ENCODE assay signal across 8 cellular contexts in genomic region chr11:77590194-77590591, GRCh38. TPM values are rescaled to one million over a fixed set of nuclear protein-coding genes. Genes with fewer than 3 reads are reported as not detected.
DNase-seq lines count a peak whose midpoint lies in the region; ATAC-seq lines count a peak whose summit lies in the region.

No MANE protein-coding gene starts in this region.

- H3K27ac ChIP-seq in SK-N-MC (no peak overlapping the region), thymus (ENCODE audit: low read depth) (no peak overlapping the region)

- peaks cover 6% of the 10 kb centered on the region for H3K4me1 ChIP-seq in thymus (ENCODE audit: control insufficient read depth, insufficient read depth, low read length)

- DNase-seq in activated CD4-positive, alpha-beta T cell treated with anti-CD3 and anti-CD28 coated beads for 36 hours, result no peak
- DNase-seq in activated CD4-positive, alpha-beta T cell treated with anti-CD3 and anti-CD28 coated beads, Interleukin-2, amount 50 U/mL, for 4 hours, result no peak
- DNase-seq in SK-N-MC (ENCODE audit: low read depth, low spot score) (no peak), memory B cell (ENCODE audit: low spot score in 2 of 2) (no peak), SW 1271 (lab: John Stamatoyannopoulos, UW) (no peak)
- DNase-seq in effector memory CD8-positive, alpha-beta T cell, result no peak

- peak; percentile 14 for ATAC-seq in activated CD4-positive, alpha-beta T cell treated with anti-CD3 and anti-CD28 coated beads for 36 hours
- peak; percentile 16 for ATAC-seq in HG03135 (IDR thresholded peaks at IDR 0.05; ENCODE audit: unreplicated experiment)
- ATAC-seq in effector memory CD8-positive, alpha-beta T cell (replicated peaks), result no peak
- peak; percentile 4 for ATAC-seq in memory B cell (ENCODE audit: low read depth)

- no peak overlapping the region for H3K27ac Mint-ChIP-seq in activated CD4-positive, alpha-beta T cell treated with anti-CD3 and anti-CD28 coated beads for 36 hours
- peak overlapping the region; percentile 55 to 57 for H3K27ac Mint-ChIP-seq in effector memory CD8-positive, alpha-beta T cell
- no peak overlapping the region for H3K27ac Mint-ChIP-seq in memory B cell

- no peak overlapping the region for H3K9ac ChIP-seq in SK-N-MC (ENCODE audit: insufficient read length)

- H3K4me3 Mint-ChIP-seq in activated CD4-positive, alpha-beta T cell treated with anti-CD3 and anti-CD28 coated beads for 36 hours, result peak overlapping the region; percentile 69
- H3K4me3 Mint-ChIP-seq in effector memory CD8-positive, alpha-beta T cell, result peak overlapping the region; percentile 88 to 91
- peak overlapping the region; percentile 95 for H3K4me3 Mint-ChIP-seq in memory B cell

- POLR2A ChIA-PET in activated CD4-positive, alpha-beta T cell treated with anti-CD3 and anti-CD28 coated beads for 36 hours (lab: Charles Lee), result no interaction called here

- H3K27me3 ChIP-seq in thymus (ENCODE audit: control insufficient read depth, insufficient read depth), result peaks cover 3% of the 10 kb centered on the region

- H3K36me3 Mint-ChIP-seq in activated CD4-positive, alpha-beta T cell treated with anti-CD3 and anti-CD28 coated beads for 36 hours (ENCODE audit: low read depth), result no peaks in the 10 kb centered on the region
- peaks cover 9% of the 10 kb centered on the region for H3K36me3 Mint-ChIP-seq in effector memory CD8-positive, alpha-beta T cell (ENCODE audit: insufficient read depth)
- H3K36me3 Mint-ChIP-seq in memory B cell, result no peaks in the 10 kb centered on the region

- peaks cover 3% of the 10 kb centered on the region for H3K27me3 Mint-ChIP-seq in activated CD4-positive, alpha-beta T cell treated with anti-CD3 and anti-CD28 coated beads for 36 hours
- H3K27me3 Mint-ChIP-seq in effector memory CD8-positive, alpha-beta T cell, result peaks cover 17 to 22% of the 10 kb centered on the region in 2 donors
- peaks cover 4% of the 10 kb centered on the region for H3K27me3 Mint-ChIP-seq in memory B cell

- H3K36me3 ChIP-seq in SK-N-MC (ENCODE audit: insufficient read depth, low read length) (no peaks in the 10 kb centered on the region), thymus (ENCODE audit: control insufficient read depth, insufficient read depth) (no peaks in the 10 kb centered on the region)

- H3K9me3 Mint-ChIP-seq in activated CD4-positive, alpha-beta T cell treated with anti-CD3 and anti-CD28 coated beads for 36 hours (ENCODE audit: low read depth), result no peaks in the 10 kb centered on the region
- H3K9me3 Mint-ChIP-seq in effector memory CD8-positive, alpha-beta T cell, result no peaks in the 10 kb centered on the region
- H3K9me3 Mint-ChIP-seq in memory B cell, result no peaks in the 10 kb centered on the region

- H3K4me1 Mint-ChIP-seq in activated CD4-positive, alpha-beta T cell treated with anti-CD3 and anti-CD28 coated beads for 36 hours, result peaks cover 14% of the 10 kb centered on the region
- peaks cover 15 to 17% of the 10 kb centered on the region in 2 donors for H3K4me1 Mint-ChIP-seq in effector memory CD8-positive, alpha-beta T cell (ENCODE audit: low read depth in 2 of 2)
- peaks cover 12% of the 10 kb centered on the region for H3K4me1 Mint-ChIP-seq in memory B cell

- H3K9me3 ChIP-seq in SK-N-MC (ENCODE audit: low read depth, low read length) (no peaks in the 10 kb centered on the region), thymus (ENCODE audit: control insufficient read depth) (no peaks in the 10 kb centered on the region)

- WGBS in thymus, result 17% methylated on average over 25 of the region's 25 CpGs

- intact Hi-C loops in activated CD4-positive, alpha-beta T cell treated with anti-CD3 and anti-CD28 coated beads for 36 hours (cut with DNase I, micrococcal nuclease), result no loop called here

- peak overlapping the region; percentile 93 for H3K4me3 ChIP-seq in SK-N-MC
- peak overlapping the region; percentile 70 for H3K4me3 ChIP-seq in thymus (ENCODE audit: low read length)

- CTCF ChIA-PET in activated CD4-positive, alpha-beta T cell treated with anti-CD3 and anti-CD28 coated beads for 36 hours (lab: Charles Lee), result interaction anchor here (0.5 kb wide), 1 partner anchor 670 kb away, joined by 3 read pairs; no protein-coding TSS in a partner anchor

RNA-seq across cellular contexts. Expression of gene AQP11, which starts 0.4 kb away (rescaled TPM):
- under 1 TPM in 1 of 2 experiments, not detected in 1; 0.14 TPM for total RNA-seq in activated CD4-positive, alpha-beta T cell treated with anti-CD3 and anti-CD28 coated beads for 36 hours
- polyA plus RNA-seq in thymus, result 0.23 TPM

RNA-seq across cellular contexts. Expression of gene CLNS1A, which starts 47.4 kb away (rescaled TPM):
- 100 to 1,000 TPM; 185 to 212 TPM for total RNA-seq in activated CD4-positive, alpha-beta T cell treated with anti-CD3 and anti-CD28 coated beads for 36 hours
- polyA plus RNA-seq in thymus, result 111 TPM

Comparison
In these comparisons a context has a peak if more than half of its experiments do, and no peak if none do; other contexts are left out.
1. H3K27ac Mint-ChIP-seq: peak in effector memory CD8-positive, alpha-beta T cell (2 of 2); none in activated CD4-positive, alpha-beta T cell treated with anti-CD3 and anti-CD28 coated beads for 36 hours (single experiment) and memory B cell (single experiment).
2. Peak in every context shown above with its lines, with median percentiles within 50 percentile points of each other: H3K4me3 Mint-ChIP-seq.